Comparison of ENCODE assay signal across 25 cellular contexts in genomic region chr5:32130865-32131264, GRCh38. TPM values are rescaled to one million over a fixed set of nuclear protein-coding genes. Genes with fewer than 3 reads are reported as not detected.
A peak's percentile ranks its signal among the peaks of the same experiment; 100 is the strongest.
DNase-seq lines count a peak whose midpoint lies in the region; ATAC-seq and TF ChIP-seq lines count a peak whose summit lies in the region.
"Had no signal": no experiment of that assay in that cellular context is flagged by ENCODE, and none has a peak within 500 bp of the region (broad histone marks: within the 10 kb centered on the region; RNA-seq: fewer than 3 reads in every experiment).

No MANE protein-coding gene starts in this region.

- ATAC-seq in activated T-cell treated with anti-CD3 and anti-CD28 coated beads, Interleukin-2, amount 50 U/mL, for 72 hours (replicated peaks in 1 of 2), result no peak
- no peak for ATAC-seq in stimulated activated naive B cell treated with anti-CD40 and anti-IgM and Interleukin-4, amounts not matched to agents 10 μg/mL and 1 μg/mL and 100 μg/mL, for 72 hours (replicated peaks)
- ATAC-seq in HG02884 (IDR thresholded peaks at IDR 0.05; ENCODE audit: unreplicated experiment) (no peak), GM21576 (IDR thresholded peaks at IDR 0.05; ENCODE audit: unreplicated experiment) (no peak)
- ATAC-seq: activated CD8-positive, alpha-beta memory T cell treated with anti-CD3 and anti-CD28 coated beads, Interleukin-2, amount 10 ng/mL, durations not matched to agents 7 days and 5 days; naive thymus-derived CD8-positive, alpha-beta T cell; pancreas; WTC11 had no signal

- no peak for TF ChIP-seq CTCF in VCaP (conservative IDR thresholded peaks at IDR 0.05)

- no peaks in the 10 kb centered on the region for H3K9me3 Mint-ChIP-seq in activated T-cell treated with anti-CD3 and anti-CD28 coated beads, Interleukin-2, amount 50 U/mL, for 72 hours
- H3K9me3 Mint-ChIP-seq in activated T-cell treated with anti-CD3 and anti-CD28 coated beads, Interleukin-2, amount 50 U/mL, for 24 hours, result no peaks in the 10 kb centered on the region
- H3K9me3 Mint-ChIP-seq in stimulated activated naive B cell treated with anti-CD40 and anti-IgM and Interleukin-4, amounts not matched to agents 10 μg/mL and 1 μg/mL and 100 μg/mL, for 72 hours, result no peaks in the 10 kb centered on the region
- H3K9me3 Mint-ChIP-seq: activated CD4-positive, alpha-beta T cell treated with anti-CD3 and anti-CD28 coated beads, Interleukin-2, amount 10 ng/mL, durations not matched to agents 7 days and 5 days; brain; naive thymus-derived CD8-positive, alpha-beta T cell; WTC11 had no signal

- H3K4me1 ChIP-seq in muscle layer of colon (ENCODE audit: insufficient read depth, low read length), result peaks cover 37% of the 10 kb centered on the region
- H3K4me1 ChIP-seq: SJSA1 had no signal

- H3K4me3 ChIP-seq in muscle layer of colon (ENCODE audit: low read depth in 1 of 2, low read length in 2 of 2), result no peak overlapping the region
- H3K4me3 ChIP-seq: GM23248, pancreas, SJSA1 had no signal

- no peak overlapping the region for H3K9ac ChIP-seq in muscle layer of colon (ENCODE audit: low read length)
- H3K9ac ChIP-seq: GM23248 had no signal

- peaks cover 34% of the 10 kb centered on the region for H3K4me1 Mint-ChIP-seq in activated T-cell treated with anti-CD3 and anti-CD28 coated beads, Interleukin-2, amount 50 U/mL, for 72 hours (ENCODE audit: low read depth)
- H3K4me1 Mint-ChIP-seq in activated T-cell treated with anti-CD3 and anti-CD28 coated beads, Interleukin-2, amount 50 U/mL, for 24 hours (ENCODE audit: low read depth), result peaks cover 61% of the 10 kb centered on the region
- peaks cover 11 to 20% of the 10 kb centered on the region in 2 donors for H3K4me1 Mint-ChIP-seq in stimulated activated naive B cell treated with anti-CD40 and anti-IgM and Interleukin-4, amounts not matched to agents 10 μg/mL and 1 μg/mL and 100 μg/mL, for 72 hours

- peak overlapping the region; percentile 91 for H3K27ac ChIP-seq in VCaP
- peak overlapping the region; percentile 22 for H3K27ac ChIP-seq in muscle layer of colon (ENCODE audit: low read depth, low read length)
- H3K27ac ChIP-seq: GM23248, pancreas, SJSA1 had no signal

- H3K4me3 Mint-ChIP-seq in activated T-cell treated with anti-CD3 and anti-CD28 coated beads, Interleukin-2, amount 50 U/mL, for 72 hours, result no peak overlapping the region
- no peak overlapping the region for H3K4me3 Mint-ChIP-seq in activated T-cell treated with anti-CD3 and anti-CD28 coated beads, Interleukin-2, amount 50 U/mL, for 24 hours
- H3K4me3 Mint-ChIP-seq in stimulated activated naive B cell treated with anti-CD40 and anti-IgM and Interleukin-4, amounts not matched to agents 10 μg/mL and 1 μg/mL and 100 μg/mL, for 72 hours, result no peak overlapping the region
- H3K4me3 Mint-ChIP-seq: activated CD4-positive, alpha-beta T cell treated with anti-CD3 and anti-CD28 coated beads, Interleukin-2, amount 10 ng/mL, durations not matched to agents 7 days and 5 days; activated CD8-positive, alpha-beta memory T cell treated with anti-CD3 and anti-CD28 coated beads, Interleukin-2, amount 10 ng/mL, durations not matched to agents 7 days and 5 days; brain; naive thymus-derived CD8-positive, alpha-beta T cell; WTC11 had no signal

- H3K27me3 ChIP-seq in muscle layer of colon (ENCODE audit: control insufficient read depth in 1 of 2, insufficient read depth in 2 of 2, low read length in 2 of 2), result no peaks in the 10 kb centered on the region
- H3K27me3 ChIP-seq: pancreas, SJSA1 had no signal

- H3K27me3 Mint-ChIP-seq in activated T-cell treated with anti-CD3 and anti-CD28 coated beads, Interleukin-2, amount 50 U/mL, for 72 hours (ENCODE audit: low read depth), result no peaks in the 10 kb centered on the region
- no peaks in the 10 kb centered on the region for H3K27me3 Mint-ChIP-seq in activated T-cell treated with anti-CD3 and anti-CD28 coated beads, Interleukin-2, amount 50 U/mL, for 24 hours
- no peaks in the 10 kb centered on the region for H3K27me3 Mint-ChIP-seq in stimulated activated naive B cell treated with anti-CD40 and anti-IgM and Interleukin-4, amounts not matched to agents 10 μg/mL and 1 μg/mL and 100 μg/mL, for 72 hours
- H3K27me3 Mint-ChIP-seq: activated CD4-positive, alpha-beta T cell treated with anti-CD3 and anti-CD28 coated beads, Interleukin-2, amount 10 ng/mL, durations not matched to agents 7 days and 5 days; activated CD8-positive, alpha-beta memory T cell treated with anti-CD3 and anti-CD28 coated beads, Interleukin-2, amount 10 ng/mL, durations not matched to agents 7 days and 5 days; brain; naive thymus-derived CD8-positive, alpha-beta T cell had no signal

- DNase-seq in activated T-cell treated with anti-CD3 and anti-CD28 coated beads, Interleukin-2, amount 50 U/mL, for 72 hours, result no peak
- DNase-seq in activated T-cell treated with anti-CD3 and anti-CD28 coated beads, Interleukin-2, amount 50 U/mL, for 24 hours, result no peak
- no peak for DNase-seq in stimulated activated naive B cell treated with anti-CD40 and anti-IgM and Interleukin-4, amounts not matched to agents 10 μg/mL and 1 μg/mL and 100 μg/mL, for 72 hours
- DNase-seq in stimulated activated CD8-positive, alpha-beta memory T cell treated with anti-CD3 and anti-CD28 coated beads, Interleukin-4, amount 100 ng/mL, for 48 hours, result no peak
- DNase-seq: activated CD4-positive, alpha-beta T cell treated with anti-CD3 and anti-CD28 coated beads, Interleukin-2, amount 10 ng/mL, durations not matched to agents 7 days and 5 days; activated CD8-positive, alpha-beta memory T cell treated with anti-CD3 and anti-CD28 coated beads, Interleukin-2, amount 10 ng/mL, durations not matched to agents 7 days and 5 days; activated naive CD4-positive, alpha-beta T cell treated with Interleukin-2 at 50 U/mL for 16 hours; activated T-cell treated with anti-CD3 and anti-CD28 coated beads, Interleukin-2, amount 50 U/mL, for 48 hours; amniotic stem cell; DND-41; GM23248; kidney; naive thymus-derived CD8-positive, alpha-beta T cell; NCI-H1048; pancreas; RPMI8226; stimulated activated CD4-positive, alpha-beta T cell treated with anti-CD3 and anti-CD28 coated beads, Interleukin-1b, Interleukin-23, amount 100 ng/mL, for 48 hours; trophoblast cell had no signal

- peaks cover 3 to 27% of the 10 kb centered on the region in 2 donors for H3K36me3 Mint-ChIP-seq in activated T-cell treated with anti-CD3 and anti-CD28 coated beads, Interleukin-2, amount 50 U/mL, for 72 hours (ENCODE audit: insufficient read depth in 2 of 2)
- H3K36me3 Mint-ChIP-seq in activated T-cell treated with anti-CD3 and anti-CD28 coated beads, Interleukin-2, amount 50 U/mL, for 24 hours (ENCODE audit: low read depth), result peaks cover 84% of the 10 kb centered on the region
- peaks cover 47 to 58% of the 10 kb centered on the region in 2 donors for H3K36me3 Mint-ChIP-seq in stimulated activated naive B cell treated with anti-CD40 and anti-IgM and Interleukin-4, amounts not matched to agents 10 μg/mL and 1 μg/mL and 100 μg/mL, for 72 hours

- H3K9me3 ChIP-seq in muscle layer of colon (ENCODE audit: low read length), result no peaks in the 10 kb centered on the region
- H3K9me3 ChIP-seq: pancreas, SJSA1 had no signal

- H3K36me3 ChIP-seq in muscle layer of colon (ENCODE audit: insufficient read depth, low read length), result peaks cover 9% of the 10 kb centered on the region

- peak overlapping the region; percentile 61 for H3K27ac Mint-ChIP-seq in activated T-cell treated with anti-CD3 and anti-CD28 coated beads, Interleukin-2, amount 50 U/mL, for 72 hours
- no peak overlapping the region for H3K27ac Mint-ChIP-seq in activated T-cell treated with anti-CD3 and anti-CD28 coated beads, Interleukin-2, amount 50 U/mL, for 24 hours
- H3K27ac Mint-ChIP-seq in stimulated activated naive B cell treated with anti-CD40 and anti-IgM and Interleukin-4, amounts not matched to agents 10 μg/mL and 1 μg/mL and 100 μg/mL, for 72 hours, result peak overlapping the region; percentile 65
- H3K27ac Mint-ChIP-seq: activated CD4-positive, alpha-beta T cell treated with anti-CD3 and anti-CD28 coated beads, Interleukin-2, amount 10 ng/mL, durations not matched to agents 7 days and 5 days; activated CD8-positive, alpha-beta memory T cell treated with anti-CD3 and anti-CD28 coated beads, Interleukin-2, amount 10 ng/mL, durations not matched to agents 7 days and 5 days; WTC11 had no signal

RNA-seq across cellular contexts. Expression of gene GOLPH3, which starts 43.3 kb away (rescaled TPM):
- 10 to 100 TPM; 72.3 to 73.2 TPM for total RNA-seq in activated T-cell treated with anti-CD3 and anti-CD28 coated beads, Interleukin-2, amount 50 U/mL, for 72 hours
